ENCODE assay signal across 11 cellular contexts in genomic region chr1:120850071-120850530, GRCh38. TPM values are rescaled to one million over a fixed set of nuclear protein-coding genes. Genes with fewer than 3 reads are reported as not detected.
DNase-seq lines count a peak whose midpoint lies in the region; ATAC-seq and TF ChIP-seq lines count a peak whose summit lies in the region.
"Not testable (repeated sequence)": the region's sequence is repeated elsewhere in the genome, so short reads cannot be mapped to it uniquely, and the experiment has no call there.
"Had no signal": no experiment of that assay in that cellular context is flagged by ENCODE, and none has a peak within 500 bp of the region (broad histone marks: within the 10 kb centered on the region; RNA-seq: fewer than 3 reads in every experiment).

No MANE protein-coding gene starts in this region.

- H3K9me3 Mint-ChIP-seq in activated naive CD8-positive, alpha-beta T cell treated with anti-CD3 and anti-CD28 coated beads for 36 hours: not testable (repeated sequence)

- H3K36me3 ChIP-seq in esophagus (ENCODE audit: control insufficient read depth in 2 of 2, insufficient read depth in 2 of 2, low read length in 1 of 2): not testable (repeated sequence)

- H3K27me3 Mint-ChIP-seq in activated naive CD8-positive, alpha-beta T cell treated with anti-CD3 and anti-CD28 coated beads for 36 hours: not testable (repeated sequence)

- not testable (repeated sequence) for H3K9me3 ChIP-seq in esophagus (ENCODE audit: control insufficient read depth in 2 of 2, insufficient read depth in 1 of 2, low read depth in 1 of 2, low read length in 1 of 2)

- DNase-seq in AG09309 (ENCODE audit: low read depth); activated naive CD8-positive, alpha-beta T cell treated with anti-CD3 and anti-CD28 coated beads for 36 hours: not testable (repeated sequence)
- DNase-seq in HL-60 (ENCODE audit: low read depth in 1 of 2, low spot score in 1 of 2) (peak in 1 of 2 experiments; percentile 40), RPMI8226 (peak; percentile 49), lung microvascular endothelial cell (ENCODE audit: low read depth in 2 of 2) (peak; percentile 0 to 18), renal cortical epithelial cell (ENCODE audit: low read depth) (peak; percentile 30)

- not testable (repeated sequence) for H3K27me3 ChIP-seq in HL-60 (ENCODE audit: insufficient read depth, poor library complexity, severe bottlenecking); esophagus (ENCODE audit: control insufficient read depth in 1 of 2, insufficient read depth in 2 of 2, low read length in 2 of 2)

- 2 to 8% methylated on average over 11 of the region's 14 CpGs for WGBS in esophagus, 2 donors

- H3K4me3 ChIP-seq in AG09309 (ENCODE audit: control insufficient read depth, low read depth, low read length) (peak overlapping the region; percentile 8; the same call in 1 of the 2 replicates), HL-60 (replicated peaks; ENCODE audit: insufficient read depth, low read length) (peak overlapping the region; percentile 18), esophagus (ENCODE audit: low read depth in 1 of 2, low read length in 2 of 2) (peak overlapping the region; percentile 39 to 42)

- H3K27ac Mint-ChIP-seq in activated naive CD8-positive, alpha-beta T cell treated with anti-CD3 and anti-CD28 coated beads for 36 hours: peak overlapping the region; percentile 99

- H3K4me3 Mint-ChIP-seq in activated naive CD8-positive, alpha-beta T cell treated with anti-CD3 and anti-CD28 coated beads for 36 hours: peak overlapping the region; percentile 77

- ATAC-seq in GM18508 (IDR thresholded peaks at IDR 0.05; ENCODE audit: insufficient read depth, unreplicated experiment): peak; percentile 7

- peak overlapping the region; percentile 75 for H3K27ac ChIP-seq in HL-60 (replicated peaks)
- peak overlapping the region; percentile 66 to 73 for H3K27ac ChIP-seq in esophagus (ENCODE audit: low read depth in 2 of 2, low read length in 1 of 2)

- peaks cover 17% of the 10 kb centered on the region for H3K4me1 Mint-ChIP-seq in activated naive CD8-positive, alpha-beta T cell treated with anti-CD3 and anti-CD28 coated beads for 36 hours

- H3K4me1 ChIP-seq in esophagus (ENCODE audit: control insufficient read depth in 2 of 2, insufficient read depth in 2 of 2, low read length in 1 of 2): not testable (repeated sequence)

- H3K36me3 Mint-ChIP-seq in activated naive CD8-positive, alpha-beta T cell treated with anti-CD3 and anti-CD28 coated beads for 36 hours: not testable (repeated sequence)

- not testable (repeated sequence) for TF ChIP-seq CTCF in AG09309 (IDR thresholded peaks at IDR 0.05; ENCODE audit: control insufficient read depth, insufficient read depth, low read depth, low read length, missing control alignments); HL-60 (IDR thresholded peaks at IDR 0.05; ENCODE audit: insufficient read depth, low read length)

RNA-seq across cellular contexts. Expression of gene PPIAL4A, which starts 39.5 kb away (rescaled TPM):
- total RNA-seq in activated naive CD8-positive, alpha-beta T cell treated with anti-CD3 and anti-CD28 coated beads for 36 hours: not detected
- not detected for polyA plus RNA-seq in esophagus
- total RNA-seq in lung microvascular endothelial cell: not detected in 2 replicates
- not detected in 2 replicates for total RNA-seq in renal cortical epithelial cell
- total RNA-seq: A673, ascending aorta, posterior vena cava had no signal
